ENCODE assay signal across 8 cellular contexts in genomic region chr6:82363368-82364086, GRCh38. TPM values are rescaled to one million over a fixed set of nuclear protein-coding genes. Genes with fewer than 3 reads are reported as not detected.
DNase-seq lines count a peak whose midpoint lies in the region; ATAC-seq and TF ChIP-seq lines count a peak whose summit lies in the region.

A gene with protein sequence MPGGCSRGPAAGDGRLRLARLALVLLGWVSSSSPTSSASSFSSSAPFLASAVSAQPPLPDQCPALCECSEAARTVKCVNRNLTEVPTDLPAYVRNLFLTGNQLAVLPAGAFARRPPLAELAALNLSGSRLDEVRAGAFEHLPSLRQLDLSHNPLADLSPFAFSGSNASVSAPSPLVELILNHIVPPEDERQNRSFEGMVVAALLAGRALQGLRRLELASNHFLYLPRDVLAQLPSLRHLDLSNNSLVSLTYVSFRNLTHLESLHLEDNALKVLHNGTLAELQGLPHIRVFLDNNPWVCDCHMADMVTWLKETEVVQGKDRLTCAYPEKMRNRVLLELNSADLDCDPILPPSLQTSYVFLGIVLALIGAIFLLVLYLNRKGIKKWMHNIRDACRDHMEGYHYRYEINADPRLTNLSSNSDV (plus strand): TSS chr6:82363817. CDS start chr6:82364962, 1,145 bp downstream.

- H3K27ac Mint-ChIP-seq in GM23338 (peak within 1 kb of the TSS; percentile 92), natural killer cell (no peak within 1 kb of the TSS)

- H3K79me2 ChIP-seq in GM23338 (replicated peaks; ENCODE audit: insufficient read depth) = peaks cover 22% of the 10 kb centered on the region

- no peaks in the 10 kb centered on the region for H3K27me3 ChIP-seq in GM23338 (ENCODE audit: insufficient read depth)

- H3F3A ChIP-seq in GM23338 (replicated peaks; ENCODE audit: low read depth) = peaks cover 4% of the 10 kb centered on the region; the same call in 1 of the 2 replicates

- peak within 1 kb of the TSS; percentile 91 for H3K4me2 ChIP-seq in GM23338

- H3K27me3 Mint-ChIP-seq in GM23338 (ENCODE audit: insufficient read depth, low read depth, poor library complexity) (peaks cover 10% of the 10 kb centered on the region), natural killer cell (ENCODE audit: low read depth in 2 of 2) (peaks cover 49 to 51% of the 10 kb centered on the region in 2 donors)

- H3K36me3 ChIP-seq in GM23338 (ENCODE audit: insufficient read depth) = peaks cover 4% of the 10 kb centered on the region; the same call in 1 of the 2 replicates

- peak within 1 kb of the TSS; percentile 96 for H2AFZ ChIP-seq in GM23338

- H3K9me2 ChIP-seq in GM23338 (ENCODE audit: insufficient read depth) = no peaks in the 10 kb centered on the region

- peak; percentile 46 for DNase-seq in GM04504 (ENCODE audit: low read depth)
- peak; percentile 96 for DNase-seq in GM23338 (ENCODE audit: low spot score)
- DNase-seq in NCI-H1694 treated with DMSO at 0.1 percent for 48 hours (lab: John Stamatoyannopoulos, UW) = peak; percentile 25
- DNase-seq in activated T-cell treated with anti-CD3 and anti-CD28 coated beads, Interleukin-2, amount 50 U/mL, for 48 hours = peak; percentile 26 to 32
- DNase-seq in fibroblast of the aortic adventitia (ENCODE audit: low read depth) = peak; percentile 90
- DNase-seq in natural killer cell = no peak
- no peak for DNase-seq in NCI-H187 treated with DMSO at 0.1 percent for 48 hours (lab: John Stamatoyannopoulos, UW)

- peak; percentile 58 to 67 for TF ChIP-seq CTCF in GM23338 (conservative IDR thresholded peaks at IDR 0.05; ENCODE audit: low read depth in 2 of 2)
- TF ChIP-seq CTCF in fibroblast of the aortic adventitia (IDR thresholded peaks at IDR 0.05; ENCODE audit: insufficient read depth, low read length) = peak; percentile 42
- TF ChIP-seq CTCF in natural killer cell (IDR thresholded peaks at IDR 0.05) = no peak

- H3K4me1 Mint-ChIP-seq in GM23338 (peaks cover 19% of the 10 kb centered on the region), natural killer cell (peaks cover 0 to 22% of the 10 kb centered on the region in 2 donors)

- H3K36me3 Mint-ChIP-seq in GM23338 (ENCODE audit: low read depth) = peaks cover 13% of the 10 kb centered on the region
- H3K36me3 Mint-ChIP-seq in natural killer cell = no peaks in the 10 kb centered on the region

- ATAC-seq in GM23338 = peak; percentile 74
- peak in 1 of 3 donors; percentile 28 for ATAC-seq in natural killer cell
- ATAC-seq in GM18520 (IDR thresholded peaks at IDR 0.05; ENCODE audit: unreplicated experiment) = no peak

- intact Hi-C loops in natural killer cell (cut with micrococcal nuclease) = no loop called here

- H3K4me3 Mint-ChIP-seq in GM23338 = peak within 1 kb of the TSS; percentile 93
- peak within 1 kb of the TSS; percentile 75 for H3K4me3 Mint-ChIP-seq in natural killer cell

- H3K4me1 ChIP-seq in GM23338 (ENCODE audit: insufficient read depth) = peaks cover 26% of the 10 kb centered on the region

- H3K9me3 Mint-ChIP-seq in GM23338 (no peaks in the 10 kb centered on the region; the same call in 2 of the 3 replicates), natural killer cell (no peaks in the 10 kb centered on the region)

- peak within 1 kb of the TSS; percentile 90 for H3K27ac ChIP-seq in GM23338 (ENCODE audit: low read depth)

- no peaks in the 10 kb centered on the region; the same call in 1 of the 2 replicates for H4K20me1 ChIP-seq in GM23338 (replicated peaks; ENCODE audit: insufficient read depth)

- peak within 1 kb of the TSS; percentile 86 for H3K4me3 ChIP-seq in GM23338
- peak within 1 kb of the TSS; percentile 84 for H3K4me3 ChIP-seq in fibroblast of the aortic adventitia (ENCODE audit: low read depth, low read length)

TF ChIP-seq in GM23338, 12 proteins besides CTCF, POLR2A, EP300 and RAD21:
- TF ChIP-seq JUNB (IDR thresholded peaks at IDR 0.05; ENCODE audit: unreplicated experiment) (no peak), POLR2AphosphoS5 (IDR thresholded peaks at IDR 0.05; ENCODE audit: low read depth) (peak; percentile 69), ZNF331 (CRISPR knock-in tag; IDR thresholded peaks at IDR 0.05; ENCODE audit: low read depth) (no peak), ZNF114 (CRISPR knock-in tag; IDR thresholded peaks at IDR 0.05) (no peak)
- TF ChIP-seq, protein P1, sequence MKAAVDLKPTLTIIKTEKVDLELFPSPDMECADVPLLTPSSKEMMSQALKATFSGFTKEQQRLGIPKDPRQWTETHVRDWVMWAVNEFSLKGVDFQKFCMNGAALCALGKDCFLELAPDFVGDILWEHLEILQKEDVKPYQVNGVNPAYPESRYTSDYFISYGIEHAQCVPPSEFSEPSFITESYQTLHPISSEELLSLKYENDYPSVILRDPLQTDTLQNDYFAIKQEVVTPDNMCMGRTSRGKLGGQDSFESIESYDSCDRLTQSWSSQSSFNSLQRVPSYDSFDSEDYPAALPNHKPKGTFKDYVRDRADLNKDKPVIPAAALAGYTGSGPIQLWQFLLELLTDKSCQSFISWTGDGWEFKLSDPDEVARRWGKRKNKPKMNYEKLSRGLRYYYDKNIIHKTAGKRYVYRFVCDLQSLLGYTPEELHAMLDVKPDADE (IDR thresholded peaks at IDR 0.05) = 0 out of 2 replicates have a peak, but pooled peaks have one; percentile 2

RNA-seq across cellular contexts. Expression of the gene that starts here (rescaled TPM):
- 26.7 and 33.0 TPM in 2 replicates for total RNA-seq in GM23338 (2014; rRNA removed; shearing (Covaris generic))
- 20.6 and 22.1 TPM in 2 replicates for polyA plus RNA-seq in GM23338 (2016; fragmentation: Nextera tagmentation; extraction: Ambion mirVana)
- total RNA-seq in fibroblast of the aortic adventitia (ENCODE audit: low replicate concordance) (34.6 and 101 TPM in 2 replicates), natural killer cell (under 1 TPM in 2 of 3 donors, not detected in 1; 0.11 to 0.33 TPM)

Comparison
In these comparisons a context has a peak if more than half of its experiments do, and no peak if none do; other contexts are left out.
1. RNA of the gene that starts here (total RNA-seq): 34.6 to 101 TPM in fibroblast of the aortic adventitia and 26.7 to 33.0 TPM in GM23338; 0.11 to 0.33 TPM in natural killer cell; every median in the first group is over 10 times any median in the second.
2. DNase-seq: peak in GM04504 (single experiment), GM23338 (single experiment), NCI-H1694 treated with DMSO at 0.1 percent for 48 hours (single experiment), activated T-cell treated with anti-CD3 and anti-CD28 coated beads, Interleukin-2, amount 50 U/mL, for 48 hours (2 of 2) and fibroblast of the aortic adventitia (single experiment); none in natural killer cell (single experiment) and NCI-H187 treated with DMSO at 0.1 percent for 48 hours (single experiment).